ENCODE assay signal across 19 cellular contexts in genomic region chr5:100863736-100864135, GRCh38. TPM values are rescaled to one million over a fixed set of nuclear protein-coding genes. Genes with fewer than 3 reads are reported as not detected.
A peak's percentile ranks its signal among the peaks of the same experiment; 100 is the strongest.
DNase-seq lines count a peak whose midpoint lies in the region; ATAC-seq and TF ChIP-seq lines count a peak whose summit lies in the region.
"Had no signal": no experiment of that assay in that cellular context is flagged by ENCODE, and none has a peak within 500 bp of the region (broad histone marks: within the 10 kb centered on the region; RNA-seq: fewer than 3 reads in every experiment).

No MANE protein-coding gene starts in this region.

- no peak for ATAC-seq in CD4-positive, CD25-positive, alpha-beta regulatory T cell (ENCODE audit: low read depth in 2 of 2)
- ATAC-seq: GM12878, HepG2 had no signal

- no peaks in the 10 kb centered on the region for H3K27me3 ChIP-seq in CD4-positive, CD25-positive, alpha-beta regulatory T cell (ENCODE audit: control insufficient read depth, insufficient read depth, low read length)
- no peaks in the 10 kb centered on the region for H3K27me3 ChIP-seq in smooth muscle cell (ENCODE audit: low read depth)
- no peaks in the 10 kb centered on the region for H3K27me3 ChIP-seq in adrenal gland
- H3K27me3 ChIP-seq: BLaER1 treated with 17β-estradiol and CSF1 and Interleukin-3, amounts not matched to agents 10 nM and 100 nM had no signal

- WGBS in smooth muscle cell (ENCODE audit: low lambda C conversion rate), result 95% methylated on average over 2 of the region's 2 CpGs
- 93 to 98% (median 95%) methylated on average over 2 of the region's 2 CpGs for WGBS in adrenal gland, 4 donors

- no peak overlapping the region for H3K4me2 ChIP-seq in smooth muscle cell
- H3K4me2 ChIP-seq: BLaER1 treated with 17β-estradiol and CSF1 and Interleukin-3, amounts not matched to agents 10 nM and 100 nM had no signal

- peak overlapping the region; percentile 49 for H3K27ac Mint-ChIP-seq in activated CD4-positive, alpha-beta memory T cell treated with anti-CD3 and anti-CD28 coated beads for 36 hours
- no peak overlapping the region for H3K27ac Mint-ChIP-seq in activated CD4-positive, alpha-beta memory T cell treated with anti-CD3 and anti-CD28 coated beads, Interleukin-2, amount 10 ng/mL, durations not matched to agents 7 days and 5 days
- no peak overlapping the region for H3K27ac Mint-ChIP-seq in CD4-positive, CD25-positive, alpha-beta regulatory T cell
- H3K27ac Mint-ChIP-seq in T-helper 2 cell treated with Interferon-gamma antibody and Interleukin-4, amounts not matched to agents 5 μg/mL and 100 μg/mL, for 36 hours, result peak overlapping the region; percentile 14
- H3K27ac Mint-ChIP-seq: B cell had no signal

- peaks cover 72% of the 10 kb centered on the region for H3K4me1 Mint-ChIP-seq in activated CD4-positive, alpha-beta memory T cell treated with anti-CD3 and anti-CD28 coated beads for 36 hours (ENCODE audit: low read depth)
- H3K4me1 Mint-ChIP-seq in activated CD4-positive, alpha-beta memory T cell treated with anti-CD3 and anti-CD28 coated beads, Interleukin-2, amount 10 ng/mL, durations not matched to agents 7 days and 5 days, result peaks cover 64% of the 10 kb centered on the region
- peaks cover 47 to 69% (median 62%) of the 10 kb centered on the region in 4 donors for H3K4me1 Mint-ChIP-seq in CD4-positive, CD25-positive, alpha-beta regulatory T cell
- H3K4me1 Mint-ChIP-seq in T-helper 2 cell treated with Interferon-gamma antibody and Interleukin-4, amounts not matched to agents 5 μg/mL and 100 μg/mL, for 36 hours (ENCODE audit: low read depth), result peaks cover 64% of the 10 kb centered on the region

- no peak overlapping the region for H3K4me3 Mint-ChIP-seq in activated CD4-positive, alpha-beta memory T cell treated with anti-CD3 and anti-CD28 coated beads for 36 hours
- no peak overlapping the region for H3K4me3 Mint-ChIP-seq in activated CD4-positive, alpha-beta memory T cell treated with anti-CD3 and anti-CD28 coated beads, Interleukin-2, amount 10 ng/mL, durations not matched to agents 7 days and 5 days
- no peak overlapping the region for H3K4me3 Mint-ChIP-seq in CD4-positive, CD25-positive, alpha-beta regulatory T cell
- no peak overlapping the region for H3K4me3 Mint-ChIP-seq in T-helper 2 cell treated with Interferon-gamma antibody and Interleukin-4, amounts not matched to agents 5 μg/mL and 100 μg/mL, for 36 hours
- H3K4me3 Mint-ChIP-seq: B cell; CD8-positive, alpha-beta memory T cell had no signal

- intact Hi-C loops in activated CD4-positive, alpha-beta memory T cell treated with anti-CD3 and anti-CD28 coated beads for 36 hours (cut with micrococcal nuclease), result no loop called here
- intact Hi-C loops in adrenal gland (cut with DNase I), result no loop called here

- peaks cover 3% of the 10 kb centered on the region for H3F3A ChIP-seq in smooth muscle cell (ENCODE audit: low read depth)

- H3K9me3 Mint-ChIP-seq in activated CD4-positive, alpha-beta memory T cell treated with anti-CD3 and anti-CD28 coated beads for 36 hours, result no peaks in the 10 kb centered on the region
- peaks cover 9% of the 10 kb centered on the region for H3K9me3 Mint-ChIP-seq in activated CD4-positive, alpha-beta memory T cell treated with anti-CD3 and anti-CD28 coated beads, Interleukin-2, amount 10 ng/mL, durations not matched to agents 7 days and 5 days
- H3K9me3 Mint-ChIP-seq in CD4-positive, CD25-positive, alpha-beta regulatory T cell, result peaks cover 0 to 1% (median 0%) of the 10 kb centered on the region in 7 donors
- peaks cover 3% of the 10 kb centered on the region for H3K9me3 Mint-ChIP-seq in T-helper 2 cell treated with Interferon-gamma antibody and Interleukin-4, amounts not matched to agents 5 μg/mL and 100 μg/mL, for 36 hours
- H3K9me3 Mint-ChIP-seq: CD8-positive, alpha-beta memory T cell had no signal

- H3K9me3 ChIP-seq in CD4-positive, CD25-positive, alpha-beta regulatory T cell (ENCODE audit: control insufficient read depth in 2 of 2, low read length in 2 of 2), result no peaks in the 10 kb centered on the region
- H3K9me3 ChIP-seq in smooth muscle cell (replicated peaks; ENCODE audit: low read depth), result no peaks in the 10 kb centered on the region
- no peaks in the 10 kb centered on the region for H3K9me3 ChIP-seq in adrenal gland (replicated peaks in 1 of 3)
- H3K9me3 ChIP-seq: BLaER1 treated with 17β-estradiol and CSF1 and Interleukin-3, amounts not matched to agents 10 nM and 100 nM; HAP-1 had no signal

- no peaks in the 10 kb centered on the region for H3K79me2 ChIP-seq in smooth muscle cell (ENCODE audit: low read depth)

- H3K9ac ChIP-seq in smooth muscle cell (ENCODE audit: low read depth), result no peak overlapping the region
- H3K9ac ChIP-seq: BLaER1 treated with 17β-estradiol and CSF1 and Interleukin-3, amounts not matched to agents 10 nM and 100 nM had no signal

- H3K27ac ChIP-seq in CD4-positive, CD25-positive, alpha-beta regulatory T cell (ENCODE audit: insufficient read depth, low read length, poor library complexity, severe bottlenecking), result peak overlapping the region; percentile 10
- peak overlapping the region; percentile 7 for H3K27ac ChIP-seq in smooth muscle cell (ENCODE audit: low read depth)
- H3K27ac ChIP-seq in adrenal gland, result no peak overlapping the region
- H3K27ac ChIP-seq: BLaER1 treated with 17β-estradiol and CSF1 and Interleukin-3, amounts not matched to agents 10 nM and 100 nM had no signal

- H3K27me3 Mint-ChIP-seq in activated CD4-positive, alpha-beta memory T cell treated with anti-CD3 and anti-CD28 coated beads for 36 hours, result no peaks in the 10 kb centered on the region
- H3K27me3 Mint-ChIP-seq in activated CD4-positive, alpha-beta memory T cell treated with anti-CD3 and anti-CD28 coated beads, Interleukin-2, amount 10 ng/mL, durations not matched to agents 7 days and 5 days, result no peaks in the 10 kb centered on the region
- H3K27me3 Mint-ChIP-seq in CD4-positive, CD25-positive, alpha-beta regulatory T cell, result no peaks in the 10 kb centered on the region
- H3K27me3 Mint-ChIP-seq in T-helper 2 cell treated with Interferon-gamma antibody and Interleukin-4, amounts not matched to agents 5 μg/mL and 100 μg/mL, for 36 hours (ENCODE audit: low read depth), result no peaks in the 10 kb centered on the region
- H3K27me3 Mint-ChIP-seq: B cell; CD8-positive, alpha-beta memory T cell had no signal

- no peak for TF ChIP-seq POLR2A in adrenal gland (IDR thresholded peaks at IDR 0.05)

- POLR2A ChIA-PET in activated CD4-positive, alpha-beta memory T cell treated with anti-CD3 and anti-CD28 coated beads for 36 hours (lab: Charles Lee), result interaction anchor here (1.0 to 10.3 kb wide), 2 partner anchors 35 to 39 kb away, joined by 3 to 96 read pairs; partner anchors contain the start of gene ST8SIA4
- POLR2A ChIA-PET in activated CD4-positive, alpha-beta memory T cell treated with anti-CD3 and anti-CD28 coated beads, Interleukin-2, amount 10 ng/mL, durations not matched to agents 7 days and 5 days (lab: Charles Lee), result interaction anchor here (2.0 kb wide), 1 partner anchor 37 kb away, joined by 5 read pairs; no protein-coding TSS in a partner anchor

- no peak for DNase-seq in activated CD4-positive, alpha-beta memory T cell treated with anti-CD3 and anti-CD28 coated beads for 36 hours
- no peak for DNase-seq in activated CD4-positive, alpha-beta memory T cell treated with anti-CD3 and anti-CD28 coated beads, Interleukin-2, amount 10 ng/mL, durations not matched to agents 7 days and 5 days
- DNase-seq in CD4-positive, CD25-positive, alpha-beta regulatory T cell, result no peak
- DNase-seq in T-helper 2 cell treated with Interferon-gamma antibody and Interleukin-4, amounts not matched to agents 5 μg/mL and 100 μg/mL, for 36 hours (ENCODE audit: low spot score), result no peak
- no peak for DNase-seq in smooth muscle cell (lab: John Stamatoyannopoulos, UW; ENCODE audit: unreplicated experiment)
- no peak for DNase-seq in NCI-H146 (lab: John Stamatoyannopoulos, UW)
- no peak for DNase-seq in adrenal gland
- DNase-seq: CD8-positive, alpha-beta memory T cell; COR-L47; DMS 273 treated with DMSO at 0.1 percent for 48 hours; DMS53; DND-41; EL had no signal

- no peak overlapping the region for H3K4me3 ChIP-seq in CD4-positive, CD25-positive, alpha-beta regulatory T cell (ENCODE audit: low read depth, low read length)
- H3K4me3 ChIP-seq in smooth muscle cell, result no peak overlapping the region
- H3K4me3 ChIP-seq in adrenal gland, result no peak overlapping the region
- H3K4me3 ChIP-seq: BLaER1 treated with 17β-estradiol and CSF1 and Interleukin-3, amounts not matched to agents 10 nM and 100 nM; GM12878; HAP-1 had no signal

- CTCF ChIA-PET in activated CD4-positive, alpha-beta memory T cell treated with anti-CD3 and anti-CD28 coated beads for 36 hours (lab: Charles Lee), result no interaction called here
- CTCF ChIA-PET in activated CD4-positive, alpha-beta memory T cell treated with anti-CD3 and anti-CD28 coated beads, Interleukin-2, amount 10 ng/mL, durations not matched to agents 7 days and 5 days (lab: Charles Lee), result no interaction called here

- no peak overlapping the region for H2AFZ ChIP-seq in smooth muscle cell (ENCODE audit: low read depth)

- TF ChIP-seq CTCF in smooth muscle cell (IDR thresholded peaks at IDR 0.05; ENCODE audit: borderline replicate concordance, insufficient read depth, poor library complexity, severe bottlenecking) (no peak), adrenal gland (IDR thresholded peaks at IDR 0.05) (no peak)

- H3K36me3 Mint-ChIP-seq in activated CD4-positive, alpha-beta memory T cell treated with anti-CD3 and anti-CD28 coated beads for 36 hours, result peaks cover 44% of the 10 kb centered on the region
- peaks cover 75% of the 10 kb centered on the region for H3K36me3 Mint-ChIP-seq in activated CD4-positive, alpha-beta memory T cell treated with anti-CD3 and anti-CD28 coated beads, Interleukin-2, amount 10 ng/mL, durations not matched to agents 7 days and 5 days (ENCODE audit: low read depth)
- H3K36me3 Mint-ChIP-seq in CD4-positive, CD25-positive, alpha-beta regulatory T cell, result peaks cover 27% of the 10 kb centered on the region
- H3K36me3 Mint-ChIP-seq in T-helper 2 cell treated with Interferon-gamma antibody and Interleukin-4, amounts not matched to agents 5 μg/mL and 100 μg/mL, for 36 hours (ENCODE audit: low read depth), result peaks cover 65% of the 10 kb centered on the region

- peaks cover 6% of the 10 kb centered on the region for H3K36me3 ChIP-seq in CD4-positive, CD25-positive, alpha-beta regulatory T cell (ENCODE audit: control insufficient read depth, insufficient read depth, low read length)
- H3K36me3 ChIP-seq in smooth muscle cell (ENCODE audit: low read depth) (no peaks in the 10 kb centered on the region), adrenal gland (replicated peaks in 1 of 2) (no peaks in the 10 kb centered on the region)
- H3K36me3 ChIP-seq: HAP-1 had no signal

- peaks cover 11% of the 10 kb centered on the region for H3K4me1 ChIP-seq in CD4-positive, CD25-positive, alpha-beta regulatory T cell (ENCODE audit: control insufficient read depth, insufficient read depth, low read length, poor library complexity, severe bottlenecking)
- H3K4me1 ChIP-seq in smooth muscle cell (ENCODE audit: low read depth), result no peaks in the 10 kb centered on the region
- H3K4me1 ChIP-seq in adrenal gland (replicated peaks in 1 of 2), result no peaks in the 10 kb centered on the region
- H3K4me1 ChIP-seq: HAP-1 had no signal

- no peaks in the 10 kb centered on the region for H4K20me1 ChIP-seq in smooth muscle cell (ENCODE audit: low read depth)

RNA-seq across cellular contexts. Expression of gene ST8SIA4, which starts 39.3 kb away (rescaled TPM):
- total RNA-seq in activated CD4-positive, alpha-beta memory T cell treated with anti-CD3 and anti-CD28 coated beads for 36 hours, result 10 to 100 TPM; 32.8 to 35.1 TPM
- 10 to 100 TPM; 69.4 to 72.1 TPM for total RNA-seq in activated CD4-positive, alpha-beta memory T cell treated with anti-CD3 and anti-CD28 coated beads, Interleukin-2, amount 10 ng/mL, durations not matched to agents 7 days and 5 days
- 55.2 TPM for total RNA-seq in CD4-positive, CD25-positive, alpha-beta regulatory T cell
- polyA plus RNA-seq in CD4-positive, CD25-positive, alpha-beta regulatory T cell, result 10 to 100 TPM; 18.8 to 34.2 (median 25.3) TPM
- total RNA-seq in smooth muscle cell (53.6 and 69.8 TPM in 2 replicates), adrenal gland (10 to 100 TPM in 1 of 8 donors, 1 to 10 TPM in 6, under 1 TPM in 1; 0.85 to 11.4 (median 7.5) TPM)
- polyA plus RNA-seq in smooth muscle cell (23.5 and 35.0 TPM in 2 replicates), adrenal gland (1 to 10 TPM in 1 of 3 donors, under 1 TPM in 2; 0.94 to 2.2 (median 0.97) TPM)
- total RNA-seq: G401, HepG2 had no signal
- polyA plus RNA-seq: HepG2 had no signal

Comparison
In these comparisons a context has a peak if more than half of its experiments do, and no peak if none do; other contexts are left out.
1. H3K27ac Mint-ChIP-seq: peak in activated CD4-positive, alpha-beta memory T cell treated with anti-CD3 and anti-CD28 coated beads for 36 hours (single experiment) and T-helper 2 cell treated with Interferon-gamma antibody and Interleukin-4, amounts not matched to agents 5 μg/mL and 100 μg/mL, for 36 hours (single experiment); none in activated CD4-positive, alpha-beta memory T cell treated with anti-CD3 and anti-CD28 coated beads, Interleukin-2, amount 10 ng/mL, durations not matched to agents 7 days and 5 days (single experiment) and CD4-positive, CD25-positive, alpha-beta regulatory T cell (0 of 3).
2. H3K27ac ChIP-seq: peak in CD4-positive, CD25-positive, alpha-beta regulatory T cell (single experiment) and smooth muscle cell (single experiment); none in adrenal gland (0 of 5).